In the genomic region with DNA sequence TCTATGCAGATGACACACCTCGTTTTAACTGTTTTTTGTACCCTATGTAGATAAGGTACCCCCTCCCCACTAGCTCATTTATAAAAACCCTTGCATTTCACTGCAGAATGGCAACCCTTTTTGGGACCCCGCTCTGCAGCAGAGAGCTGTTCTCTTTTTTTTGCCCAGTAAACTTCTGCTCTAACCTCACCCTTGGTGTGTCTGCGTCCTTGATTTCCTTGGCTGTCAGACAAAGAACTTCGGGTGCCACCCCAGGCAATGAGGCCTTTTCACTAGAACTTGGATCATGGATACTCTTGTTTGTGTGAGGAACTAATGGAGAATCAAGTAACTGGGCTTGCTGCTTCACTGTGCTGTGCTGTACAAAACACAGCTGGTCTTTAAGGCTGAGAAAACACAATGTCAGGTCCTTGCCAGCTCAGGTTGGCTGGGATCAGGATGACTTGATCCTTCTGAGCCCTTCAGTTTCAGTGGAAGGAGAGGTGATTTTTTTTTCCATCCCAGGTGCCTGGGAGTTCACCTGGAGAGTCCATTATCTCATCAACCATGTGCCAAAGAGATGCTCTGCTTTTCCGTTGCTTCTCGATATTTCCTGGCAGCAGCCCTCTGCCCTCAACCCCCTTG, we compare ENCODE assay signal across 2 cellular contexts.
TF ChIP-seq lines count a peak whose summit lies in the region.

No MANE protein-coding gene starts in this region.

TF ChIP-seq in HepG2, 621 proteins besides CTCF, POLR2A, EP300 and RAD21:
- TF ChIP-seq ZNF558 (CRISPR knock-in tag; IDR thresholded peaks at IDR 0.05; ENCODE audit: borderline replicate concordance) (no peak), ZNF737 (CRISPR knock-in tag; IDR thresholded peaks at IDR 0.05; ENCODE audit: borderline replicate concordance) (no peak), ZNF451 (CRISPR knock-in tag; IDR thresholded peaks at IDR 0.05) (no peak), ZNF749 (CRISPR knock-in tag; IDR thresholded peaks at IDR 0.05; ENCODE audit: borderline replicate concordance) (no peak), ZNF670 (CRISPR knock-in tag; IDR thresholded peaks at IDR 0.05; ENCODE audit: borderline replicate concordance) (0 out of 2 replicates have a peak, but pooled peaks have one; percentile 7), ZNF460 (CRISPR knock-in tag; IDR thresholded peaks at IDR 0.05; ENCODE audit: borderline replicate concordance) (no peak)
- TF ChIP-seq, protein P1, sequence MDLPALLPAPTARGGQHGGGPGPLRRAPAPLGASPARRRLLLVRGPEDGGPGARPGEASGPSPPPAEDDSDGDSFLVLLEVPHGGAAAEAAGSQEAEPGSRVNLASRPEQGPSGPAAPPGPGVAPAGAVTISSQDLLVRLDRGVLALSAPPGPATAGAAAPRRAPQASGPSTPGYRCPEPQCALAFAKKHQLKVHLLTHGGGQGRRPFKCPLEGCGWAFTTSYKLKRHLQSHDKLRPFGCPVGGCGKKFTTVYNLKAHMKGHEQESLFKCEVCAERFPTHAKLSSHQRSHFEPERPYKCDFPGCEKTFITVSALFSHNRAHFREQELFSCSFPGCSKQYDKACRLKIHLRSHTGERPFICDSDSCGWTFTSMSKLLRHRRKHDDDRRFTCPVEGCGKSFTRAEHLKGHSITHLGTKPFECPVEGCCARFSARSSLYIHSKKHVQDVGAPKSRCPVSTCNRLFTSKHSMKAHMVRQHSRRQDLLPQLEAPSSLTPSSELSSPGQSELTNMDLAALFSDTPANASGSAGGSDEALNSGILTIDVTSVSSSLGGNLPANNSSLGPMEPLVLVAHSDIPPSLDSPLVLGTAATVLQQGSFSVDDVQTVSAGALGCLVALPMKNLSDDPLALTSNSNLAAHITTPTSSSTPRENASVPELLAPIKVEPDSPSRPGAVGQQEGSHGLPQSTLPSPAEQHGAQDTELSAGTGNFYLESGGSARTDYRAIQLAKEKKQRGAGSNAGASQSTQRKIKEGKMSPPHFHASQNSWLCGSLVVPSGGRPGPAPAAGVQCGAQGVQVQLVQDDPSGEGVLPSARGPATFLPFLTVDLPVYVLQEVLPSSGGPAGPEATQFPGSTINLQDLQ (CRISPR knock-in tag; IDR thresholded peaks at IDR 0.05), result no peak
- TF ChIP-seq, protein P2, sequence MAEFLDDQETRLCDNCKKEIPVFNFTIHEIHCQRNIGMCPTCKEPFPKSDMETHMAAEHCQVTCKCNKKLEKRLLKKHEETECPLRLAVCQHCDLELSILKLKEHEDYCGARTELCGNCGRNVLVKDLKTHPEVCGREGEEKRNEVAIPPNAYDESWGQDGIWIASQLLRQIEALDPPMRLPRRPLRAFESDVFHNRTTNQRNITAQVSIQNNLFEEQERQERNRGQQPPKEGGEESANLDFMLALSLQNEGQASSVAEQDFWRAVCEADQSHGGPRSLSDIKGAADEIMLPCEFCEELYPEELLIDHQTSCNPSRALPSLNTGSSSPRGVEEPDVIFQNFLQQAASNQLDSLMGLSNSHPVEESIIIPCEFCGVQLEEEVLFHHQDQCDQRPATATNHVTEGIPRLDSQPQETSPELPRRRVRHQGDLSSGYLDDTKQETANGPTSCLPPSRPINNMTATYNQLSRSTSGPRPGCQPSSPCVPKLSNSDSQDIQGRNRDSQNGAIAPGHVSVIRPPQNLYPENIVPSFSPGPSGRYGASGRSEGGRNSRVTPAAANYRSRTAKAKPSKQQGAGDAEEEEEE (CRISPR knock-in tag; IDR thresholded peaks at IDR 0.05; ENCODE audit: borderline replicate concordance), result 0 out of 2 replicates have a peak, but pooled peaks have one; percentile 5
- TF ChIP-seq, protein P3, sequence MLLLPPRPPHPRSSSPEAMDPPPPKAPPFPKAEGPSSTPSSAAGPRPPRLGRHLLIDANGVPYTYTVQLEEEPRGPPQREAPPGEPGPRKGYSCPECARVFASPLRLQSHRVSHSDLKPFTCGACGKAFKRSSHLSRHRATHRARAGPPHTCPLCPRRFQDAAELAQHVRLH (CRISPR knock-in tag; IDR thresholded peaks at IDR 0.05; ENCODE audit: borderline replicate concordance, low read depth), result 0 out of 2 replicates have a peak, but pooled peaks have one; percentile 5
- TF ChIP-seq, protein P4, sequence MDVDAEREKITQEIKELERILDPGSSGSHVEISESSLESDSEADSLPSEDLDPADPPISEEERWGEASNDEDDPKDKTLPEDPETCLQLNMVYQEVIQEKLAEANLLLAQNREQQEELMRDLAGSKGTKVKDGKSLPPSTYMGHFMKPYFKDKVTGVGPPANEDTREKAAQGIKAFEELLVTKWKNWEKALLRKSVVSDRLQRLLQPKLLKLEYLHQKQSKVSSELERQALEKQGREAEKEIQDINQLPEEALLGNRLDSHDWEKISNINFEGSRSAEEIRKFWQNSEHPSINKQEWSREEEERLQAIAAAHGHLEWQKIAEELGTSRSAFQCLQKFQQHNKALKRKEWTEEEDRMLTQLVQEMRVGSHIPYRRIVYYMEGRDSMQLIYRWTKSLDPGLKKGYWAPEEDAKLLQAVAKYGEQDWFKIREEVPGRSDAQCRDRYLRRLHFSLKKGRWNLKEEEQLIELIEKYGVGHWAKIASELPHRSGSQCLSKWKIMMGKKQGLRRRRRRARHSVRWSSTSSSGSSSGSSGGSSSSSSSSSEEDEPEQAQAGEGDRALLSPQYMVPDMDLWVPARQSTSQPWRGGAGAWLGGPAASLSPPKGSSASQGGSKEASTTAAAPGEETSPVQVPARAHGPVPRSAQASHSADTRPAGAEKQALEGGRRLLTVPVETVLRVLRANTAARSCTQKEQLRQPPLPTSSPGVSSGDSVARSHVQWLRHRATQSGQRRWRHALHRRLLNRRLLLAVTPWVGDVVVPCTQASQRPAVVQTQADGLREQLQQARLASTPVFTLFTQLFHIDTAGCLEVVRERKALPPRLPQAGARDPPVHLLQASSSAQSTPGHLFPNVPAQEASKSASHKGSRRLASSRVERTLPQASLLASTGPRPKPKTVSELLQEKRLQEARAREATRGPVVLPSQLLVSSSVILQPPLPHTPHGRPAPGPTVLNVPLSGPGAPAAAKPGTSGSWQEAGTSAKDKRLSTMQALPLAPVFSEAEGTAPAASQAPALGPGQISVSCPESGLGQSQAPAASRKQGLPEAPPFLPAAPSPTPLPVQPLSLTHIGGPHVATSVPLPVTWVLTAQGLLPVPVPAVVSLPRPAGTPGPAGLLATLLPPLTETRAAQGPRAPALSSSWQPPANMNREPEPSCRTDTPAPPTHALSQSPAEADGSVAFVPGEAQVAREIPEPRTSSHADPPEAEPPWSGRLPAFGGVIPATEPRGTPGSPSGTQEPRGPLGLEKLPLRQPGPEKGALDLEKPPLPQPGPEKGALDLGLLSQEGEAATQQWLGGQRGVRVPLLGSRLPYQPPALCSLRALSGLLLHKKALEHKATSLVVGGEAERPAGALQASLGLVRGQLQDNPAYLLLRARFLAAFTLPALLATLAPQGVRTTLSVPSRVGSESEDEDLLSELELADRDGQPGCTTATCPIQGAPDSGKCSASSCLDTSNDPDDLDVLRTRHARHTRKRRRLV (CRISPR knock-in tag; IDR thresholded peaks at IDR 0.05), result no peak

TF ChIP-seq in H1, 55 proteins besides CTCF, POLR2A, EP300 and RAD21:
- TF ChIP-seq CBX5 (IDR thresholded peaks at IDR 0.05; ENCODE audit: low read depth, low read length), result no peak
- 0 out of 2 replicates have a peak, but pooled peaks have one; percentile 2 for TF ChIP-seq YY1 (IDR thresholded peaks at IDR 0.05; ENCODE audit: low read depth, low read length)
- no peak for TF ChIP-seq POLR2AphosphoS5 (IDR thresholded peaks at IDR 0.05; ENCODE audit: low read depth, low read length)
- TF ChIP-seq CREB1 (IDR thresholded peaks at IDR 0.05), result no peak
- TF ChIP-seq CHD2 (IDR thresholded peaks at IDR 0.05; ENCODE audit: low read length), result no peak
- no peak for TF ChIP-seq PHF8 (conservative IDR thresholded peaks at IDR 0.05; ENCODE audit: low read depth, low read length)
- TF ChIP-seq SUZ12 (IDR thresholded peaks at IDR 0.05; ENCODE audit: low read length), result no peak
- no peak for TF ChIP-seq SIX5 (IDR thresholded peaks at IDR 0.05; ENCODE audit: low read depth, low read length)
- no peak for TF ChIP-seq TAF1 (IDR thresholded peaks at IDR 0.05; ENCODE audit: low read depth, low read length)
- TF ChIP-seq HDAC2 (IDR thresholded peaks at IDR 0.05; ENCODE audit: borderline replicate concordance in 1 of 2, low read depth in 2 of 2, low read length in 2 of 2), result 0 out of 4 replicates have a peak, but pooled peaks of 1 of the 2 experiments have one; percentile 5
- TF ChIP-seq, protein P5, sequence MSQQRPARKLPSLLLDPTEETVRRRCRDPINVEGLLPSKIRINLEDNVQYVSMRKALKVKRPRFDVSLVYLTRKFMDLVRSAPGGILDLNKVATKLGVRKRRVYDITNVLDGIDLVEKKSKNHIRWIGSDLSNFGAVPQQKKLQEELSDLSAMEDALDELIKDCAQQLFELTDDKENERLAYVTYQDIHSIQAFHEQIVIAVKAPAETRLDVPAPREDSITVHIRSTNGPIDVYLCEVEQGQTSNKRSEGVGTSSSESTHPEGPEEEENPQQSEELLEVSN (IDR thresholded peaks at IDR 0.05), result no peak
- no peak for TF ChIP-seq GABPA (IDR thresholded peaks at IDR 0.05; ENCODE audit: borderline replicate concordance, insufficient read depth, low read length)
- no peak for TF ChIP-seq CTBP2 (IDR thresholded peaks at IDR 0.05; ENCODE audit: borderline replicate concordance, insufficient read depth, insufficient read length, low read length)
- no peak for TF ChIP-seq RNF2 (IDR thresholded peaks at IDR 0.05; ENCODE audit: borderline replicate concordance, low read depth, low read length, missing control alignments, poor library complexity, severe bottlenecking)
- TF ChIP-seq ASH2L (IDR thresholded peaks at IDR 0.05; ENCODE audit: low read length), result peak; percentile 22
- no peak for TF ChIP-seq BACH1 (IDR thresholded peaks at IDR 0.05; ENCODE audit: low read length)
